ENCODE assay signal across 15 cellular contexts in genomic region chr11:5626191-5626590, GRCh38. TPM values are rescaled to one million over a fixed set of nuclear protein-coding genes. Genes with fewer than 3 reads are reported as not detected.
DNase-seq lines count a peak whose midpoint lies in the region; ATAC-seq, FAIRE-seq and TF ChIP-seq lines count a peak whose summit lies in the region.
"Had no signal": no experiment of that assay in that cellular context is flagged by ENCODE, and none has a peak within 500 bp of the region (broad histone marks: within the 10 kb centered on the region; RNA-seq: fewer than 3 reads in every experiment).

No MANE protein-coding gene starts in this region.

- H3K14ac ChIP-seq in IMR-90 (replicated peaks; ENCODE audit: low read depth, low read length): 0 out of 2 replicates have a peak overlapping the region, but pooled peaks have one; percentile 19

- BruUV-seq in IMR-90 (replicated peaks; lab: Mats Ljungman, UMichigan) (no TSS peak), GM12878 (replicated peaks; lab: Mats Ljungman, UMichigan) (no TSS peak)

- no peaks in the 10 kb centered on the region for H3K27me3 Mint-ChIP-seq in CD4-positive, alpha-beta memory T cell
- H3K27me3 Mint-ChIP-seq in natural killer cell (ENCODE audit: low read depth in 2 of 2): no peaks in the 10 kb centered on the region

- SMC1A ChIA-PET in GM12878 (lab: Charles Lee; ENCODE audit: uncharacterized antibody, unreplicated experiment): interaction anchor here (3.0 kb wide), 1 partner anchor 58 kb away, joined by 21 read pairs; the partner anchor contains the start of gene TRIM5

- H3K27ac Mint-ChIP-seq in CD4-positive, alpha-beta memory T cell: peak overlapping the region in 5 of 7 donors; percentile 68 to 99 (median 92)
- H3K27ac Mint-ChIP-seq in natural killer cell: peak overlapping the region; percentile 85 to 86

- intact Hi-C loops in CD4-positive, alpha-beta memory T cell (cut with micrococcal nuclease): no loop called here
- intact Hi-C loops in IMR-90 (cut with micrococcal nuclease) (no loop called here), GM12878 (cut with micrococcal nuclease; ENCODE audit: unreplicated experiment) (no loop called here), natural killer cell (cut with micrococcal nuclease) (no loop called here)

- H4K20me1 ChIP-seq in IMR-90 (ENCODE audit: insufficient read depth, low read length) (no peaks in the 10 kb centered on the region), GM12878 (ENCODE audit: control insufficient read depth, insufficient read depth) (no peaks in the 10 kb centered on the region)

- peak overlapping the region; percentile 48; the same call in 1 of the 2 replicates for H2BK120ac ChIP-seq in IMR-90 (ENCODE audit: low read depth, low read length)

- peaks cover 10% of the 10 kb centered on the region for H3K9me1 ChIP-seq in IMR-90 (ENCODE audit: insufficient read depth, low read length)

- no peak overlapping the region for H3K4me3 ChIP-seq in CD4-positive, alpha-beta memory T cell (ENCODE audit: low read length in 2 of 2)
- no peak overlapping the region for H3K4me3 ChIP-seq in IMR-90 (ENCODE audit: insufficient read depth, low read depth, low read length)
- peak overlapping the region; percentile 97; the same call in 1 of the 2 replicates for H3K4me3 ChIP-seq in GM12878
- H3K4me3 ChIP-seq: body of pancreas had no signal

- in situ Hi-C loops in IMR-90 (cut with MboI; ENCODE audit: low sequenced_read_pairs): no loop called here
- in situ Hi-C loops in GM12878 (cut with MboI): loop anchor here (10.0 kb wide), 1 partner anchor 1119 kb away; no protein-coding TSS in a partner anchor

- no peak overlapping the region for H3K9ac ChIP-seq in IMR-90 (ENCODE audit: low read depth, low read length)
- H3K9ac ChIP-seq in GM12878 (ENCODE audit: control insufficient read depth, insufficient read depth, low read length): no peak overlapping the region; the same call in 1 of the 2 replicates

- no peak for TF ChIP-seq CTCF in IMR-90 (conservative IDR thresholded peaks at IDR 0.05; ENCODE audit: low read depth, low read length)
- TF ChIP-seq CTCF in GM12878 (IDR thresholded peaks at IDR 0.05 in 2 of 3, conservative IDR thresholded peaks at IDR 0.05 in 1 of 3; ENCODE audit: control insufficient read depth in 2 of 3, extremely low read depth in 1 of 3, insufficient read depth in 1 of 3, low read depth in 3 of 3, low read length in 3 of 3): no peak
- TF ChIP-seq CTCF in natural killer cell (IDR thresholded peaks at IDR 0.05): no peak

- peak overlapping the region; percentile 88 for H4K5ac ChIP-seq in IMR-90 (ENCODE audit: low read depth, low read length)

- no peaks in the 10 kb centered on the region for H3K36me3 ChIP-seq in CD4-positive, alpha-beta memory T cell (ENCODE audit: insufficient read depth, low read length)
- H3K36me3 ChIP-seq in IMR-90 (ENCODE audit: control insufficient read depth, insufficient read depth, low read length) (no peaks in the 10 kb centered on the region), GM12878 (ENCODE audit: control insufficient read depth in 2 of 2, insufficient read depth in 2 of 2, low read length in 1 of 2) (no peaks in the 10 kb centered on the region)
- H3K36me3 ChIP-seq: esophagus muscularis mucosa, prostate gland, upper lobe of left lung had no signal

- no peak for FAIRE-seq in GM12878 (lab: Jason Lieb, UNC)

- H3K23ac ChIP-seq in IMR-90 (ENCODE audit: low read depth, low read length): no peak overlapping the region

- peak overlapping the region; percentile 15 to 78; a peak in 2 of 4 replicates for H4K8ac ChIP-seq in IMR-90 (ENCODE audit: low read depth in 2 of 2, low read length in 2 of 2)

- H3K36me3 Mint-ChIP-seq in CD4-positive, alpha-beta memory T cell: peaks cover 9 to 20% of the 10 kb centered on the region in 2 donors
- no peaks in the 10 kb centered on the region for H3K36me3 Mint-ChIP-seq in natural killer cell

- WGBS in IMR-90 (ENCODE audit: extremely low coverage in 2 of 2, insufficient read length in 1 of 2), 2 experiments: 83% methylated on average over 2 of the region's 5 CpGs; no CpG with 5 or more reads in 1 of the 2 experiments
- WGBS in GM12878 (ENCODE audit: insufficient coverage, insufficient replicate concordance, low lambda C conversion rate, missing lambda C conversion rate): 78% methylated on average over 5 of the region's 5 CpGs

- H3K4ac ChIP-seq in IMR-90 (ENCODE audit: low read depth, low read length): peak overlapping the region; percentile 71

- peaks cover 17% of the 10 kb centered on the region for H3K79me2 ChIP-seq in GM12878 (ENCODE audit: control insufficient read depth, insufficient read depth, low read length)

- no peak overlapping the region for H3K56ac ChIP-seq in IMR-90 (ENCODE audit: extremely low read depth, insufficient read depth, low read length)

- dilution Hi-C loops in IMR-90 (cut with HindIII; ENCODE audit: low sequenced_read_pairs, unreplicated experiment): no loop called here

- POLR2A ChIA-PET in CD4-positive, alpha-beta memory T cell (lab: Charles Lee; ENCODE audit: partially characterized antibody): no interaction called here
- POLR2A ChIA-PET in IMR-90 (lab: Charles Lee; ENCODE audit: unreplicated experiment): no interaction called here
- POLR2A ChIA-PET in GM12878 (lab: Charles Lee): interaction anchor here (1.7 to 4.1 kb wide), 2 partner anchors 58 to 63 kb away, joined by 4 to 38 read pairs; partner anchors contain the start of gene TRIM22

- TF ChIP-seq RAD21 in IMR-90 (IDR thresholded peaks at IDR 0.05; ENCODE audit: low read length): no peak
- no peak for TF ChIP-seq RAD21 in GM12878 (IDR thresholded peaks at IDR 0.05; ENCODE audit: insufficient read depth, low read depth, low read length)

- H3K4me3 Mint-ChIP-seq in CD4-positive, alpha-beta memory T cell: peak overlapping the region; percentile 86 to 98 (median 94)
- peak overlapping the region; percentile 90 for H3K4me3 Mint-ChIP-seq in natural killer cell

- no peak overlapping the region for H3K27ac ChIP-seq in CD4-positive, alpha-beta memory T cell (ENCODE audit: low read depth, low read length)
- H3K27ac ChIP-seq in IMR-90 (ENCODE audit: insufficient read depth, low read length): peak overlapping the region; percentile 84; the same call in 1 of the 2 replicates
- no peak overlapping the region for H3K27ac ChIP-seq in GM12878 (ENCODE audit: control insufficient read depth, insufficient read depth)
- H3K27ac ChIP-seq: prostate gland had no signal

- CTCF ChIA-PET in CD4-positive, alpha-beta memory T cell (lab: Charles Lee; ENCODE audit: partially characterized antibody): interaction anchor here (1.7 kb wide), 1 partner anchor 58 kb away, joined by 8 read pairs; the partner anchor contains the start of gene TRIM5
- CTCF ChIA-PET in IMR-90 (lab: Yijun Ruan, JAX): interaction anchor here (0.7 kb wide), 1 partner anchor 20 kb away, joined by 4 read pairs; no protein-coding TSS in a partner anchor
- CTCF ChIA-PET in GM12878 (lab: Yijun Ruan, JAX): interaction anchor here (4.0 kb wide), 1 partner anchor 59 kb away, joined by 25 read pairs; the partner anchor contains the start of gene TRIM5

- 0 out of 3 replicates have a peak overlapping the region, but pooled peaks have one; percentile 55 for H2BK15ac ChIP-seq in IMR-90 (ENCODE audit: low read depth, low read length)

- peaks cover 33 to 56% (median 42%) of the 10 kb centered on the region in 4 donors for H3K4me1 Mint-ChIP-seq in CD4-positive, alpha-beta memory T cell
- H3K4me1 Mint-ChIP-seq in natural killer cell: peaks cover 58 to 63% of the 10 kb centered on the region in 2 donors

- H3K9me3 ChIP-seq in CD4-positive, alpha-beta memory T cell (ENCODE audit: control insufficient read depth in 1 of 2, low read length in 2 of 2): no peaks in the 10 kb centered on the region
- no peaks in the 10 kb centered on the region for H3K9me3 ChIP-seq in IMR-90 (ENCODE audit: control insufficient read depth, insufficient read depth, low read length)
- no peaks in the 10 kb centered on the region; the same call in 2 of the 3 replicates for H3K9me3 ChIP-seq in GM12878 (replicated peaks; ENCODE audit: control insufficient read depth, insufficient read depth, low read length)
- H3K9me3 ChIP-seq: body of pancreas, esophagus muscularis mucosa, prostate gland, upper lobe of left lung had no signal

- H3K4me2 ChIP-seq in IMR-90 (ENCODE audit: low read depth, low read length) (peak overlapping the region; percentile 82), GM12878 (ENCODE audit: control insufficient read depth, insufficient read depth) (peak overlapping the region; percentile 70)

- RAD21 ChIA-PET in GM12878 (lab: Charles Lee; ENCODE audit: unreplicated experiment): interaction anchor here (2.5 kb wide), 1 partner anchor 58 kb away, joined by 20 read pairs; the partner anchor contains the start of gene TRIM5

- ATAC-seq in IMR-90 (ENCODE audit: low read depth) (peak; percentile 8), GM12878 (no peak), natural killer cell (no peak), HG03280 (IDR thresholded peaks at IDR 0.05; ENCODE audit: unreplicated experiment) (no peak)
- ATAC-seq: body of pancreas had no signal

- peak overlapping the region; percentile 51 for H2BK5ac ChIP-seq in IMR-90 (ENCODE audit: low read depth, low read length, poor library complexity, severe bottlenecking)

- H3K18ac ChIP-seq in IMR-90 (ENCODE audit: low read depth, low read length): peak overlapping the region; percentile 98

- no peak overlapping the region for H2AK9ac ChIP-seq in IMR-90 (replicated peaks; ENCODE audit: low read depth, low read length, poor library complexity)

- H3K9me3 Mint-ChIP-seq in CD4-positive, alpha-beta memory T cell: no peaks in the 10 kb centered on the region
- H3K9me3 Mint-ChIP-seq in natural killer cell: no peaks in the 10 kb centered on the region

- H2BK20ac ChIP-seq in IMR-90 (ENCODE audit: low read depth, low read length): peak overlapping the region; percentile 67; the same call in 1 of the 2 replicates

- peak overlapping the region; percentile 85; the same call in 1 of the 2 replicates for H2AK5ac ChIP-seq in IMR-90 (ENCODE audit: low read depth, low read length)

- TF ChIP-seq POLR2A in IMR-90 (IDR thresholded peaks at IDR 0.05; ENCODE audit: low read depth, low read length) (no peak), GM12878 (IDR thresholded peaks at IDR 0.05; ENCODE audit: low read depth, low read length) (no peak)

- no peaks in the 10 kb centered on the region for H3K27me3 ChIP-seq in CD4-positive, alpha-beta memory T cell (ENCODE audit: insufficient read depth, low read length)
- no peaks in the 10 kb centered on the region for H3K27me3 ChIP-seq in IMR-90 (ENCODE audit: control insufficient read depth, insufficient read depth, low read length)
- no peaks in the 10 kb centered on the region for H3K27me3 ChIP-seq in GM12878 (replicated peaks in 1 of 2; ENCODE audit: control insufficient read depth in 2 of 2, insufficient read depth in 2 of 2, low read length in 1 of 2)
- H3K27me3 ChIP-seq: body of pancreas, esophagus muscularis mucosa, upper lobe of left lung had no signal

- DNase-seq in CD4-positive, alpha-beta memory T cell: no peak
- DNase-seq in IMR-90: peak; percentile 70
- DNase-seq in GM12878 (ENCODE audit: low read depth, low spot score): no peak
- no peak for DNase-seq in natural killer cell
- no peak for DNase-seq in nucleus accumbens (lab: John Stamatoyannopoulos, UW)
- no peak for DNase-seq in NCI-H82 (lab: John Stamatoyannopoulos, UW)
- DNase-seq: body of pancreas, GDM1, NCI-H226, SHP77, upper lobe of left lung had no signal

- H4K91ac ChIP-seq in IMR-90 (ENCODE audit: insufficient read depth, low read depth, low read length): peak overlapping the region; percentile 38

- peaks cover 32% of the 10 kb centered on the region for H3K4me1 ChIP-seq in CD4-positive, alpha-beta memory T cell (ENCODE audit: insufficient read depth, low read length)
- H3K4me1 ChIP-seq in IMR-90 (ENCODE audit: control insufficient read depth, insufficient read depth, low read length): peaks cover 14% of the 10 kb centered on the region
- peaks cover 7% of the 10 kb centered on the region for H3K4me1 ChIP-seq in GM12878 (ENCODE audit: control insufficient read depth, insufficient read depth, low read length)
- H3K4me1 ChIP-seq: prostate gland had no signal

- peaks cover 0 to 16% of the 10 kb centered on the region in 2 experiments; a peak in 3 of 4 replicates for H3K79me1 ChIP-seq in IMR-90 (ENCODE audit: low read depth in 1 of 2, low read length in 2 of 2)

- no peak for TF ChIP-seq EP300 in GM12878 (IDR thresholded peaks at IDR 0.05; ENCODE audit: borderline replicate concordance in 1 of 2, control insufficient read depth in 1 of 2, low read depth in 2 of 2, low read length in 2 of 2)

- H2AFZ ChIP-seq in IMR-90 (replicated peaks; ENCODE audit: low read length, poor library complexity) (no peak overlapping the region), GM12878 (ENCODE audit: control insufficient read depth, low read depth, low read length) (no peak overlapping the region)

RNA-seq across cellular contexts. Expression of gene TRIM34, which starts 1.4 kb away (rescaled TPM):
- 10 to 100 TPM; 10.4 to 11.6 TPM for total RNA-seq in CD4-positive, alpha-beta memory T cell
- polyA plus RNA-seq in CD4-positive, alpha-beta memory T cell: 10 to 100 TPM in 1 of 2 donors, 1 to 10 TPM in 1; 9.6 to 20.2 TPM
- total RNA-seq in IMR-90 (2012; rRNA removed) (8.6 and 12.5 TPM in 2 replicates), GM12878 (2014; rRNA removed) (21.0 and 31.6 TPM in 2 replicates), GM12878 (2014; rRNA removed; fragmentation: Illumina TruSeq; extraction: Trizol) (27.5 and 29.2 TPM in 2 replicates), GM12878 (2021) (16.7 and 18.1 TPM in 2 replicates), natural killer cell (10 to 100 TPM in 1 of 3 donors, 1 to 10 TPM in 2; 8.2 to 10.0 (median 9.9) TPM)
- polyA plus RNA-seq in IMR-90 (2012; rRNA removed) (5.3 and 6.1 TPM in 2 replicates), GM12878 (2011; rRNA removed) (51.4 and 68.7 TPM in 2 replicates), GM12878 (2014; fragmentation: Illumina TruSeq; extraction: Trizol) (29.0 and 37.0 TPM in 2 replicates), GM12878 (2014; fragmentation: Nextera tagmentation; extraction: Ambion mirVana) (10 to 100 TPM; 22.0 to 33.6 TPM), GM12878 (2014; rRNA removed) (16.4 and 19.9 TPM in 2 replicates), GM12878 (2016; fragmentation: Nextera tagmentation; extraction: Ambion mirVana) (10 to 100 TPM; 16.9 to 19.7 TPM)
- 2.0 TPM in 2 replicates for polyA plus RNA-seq in IMR-90 (2012; cell fraction: cytosol; rRNA removed)
- polyA plus RNA-seq in IMR-90 (2012; cell fraction: nucleus; rRNA removed; ENCODE audit: low replicate concordance): 1.8 and 20.8 TPM in 2 replicates
- total RNA-seq in GM12878 (2013; cell fraction: nucleolus; rRNA removed): 36.6 and 39.5 TPM in 2 replicates
- polyA plus RNA-seq in GM12878 (2011; ENCODE audit: low read depth): 20.2 TPM
- polyA plus RNA-seq in GM12878 (2011; cell fraction: cytosol; rRNA removed): 19.2 and 27.7 TPM in 2 replicates
- polyA plus RNA-seq in GM12878 (2011; cell fraction: nucleus; rRNA removed): 52.1 and 65.9 TPM in 2 replicates
- polyA plus RNA-seq in GM12878 (2012): 19.1 and 21.1 TPM in 2 replicates
- polyA minus RNA-seq in GM12878 (2011; rRNA and poly(A)+ RNA removed): 32.7 and 36.4 TPM in 2 replicates
- polyA minus RNA-seq in GM12878 (2011; cell fraction: cytosol; rRNA and poly(A)+ RNA removed): 6.4 and 7.1 TPM in 2 replicates
- 8.7 and 12.1 TPM in 2 replicates for polyA minus RNA-seq in GM12878 (2011; cell fraction: nucleus; rRNA and poly(A)+ RNA removed)

RNA-seq across cellular contexts. Expression of gene TRIM6, which starts 29.8 kb away (rescaled TPM):
- total RNA-seq in CD4-positive, alpha-beta memory T cell: not detected
- not detected for polyA plus RNA-seq in CD4-positive, alpha-beta memory T cell
- total RNA-seq in IMR-90 (2012; rRNA removed): 3.9 and 5.0 TPM in 2 replicates
- 3.7 and 4.7 TPM in 2 replicates for polyA plus RNA-seq in IMR-90 (2012; rRNA removed)
- 1.5 and 1.9 TPM in 2 replicates for polyA plus RNA-seq in IMR-90 (2012; cell fraction: cytosol; rRNA removed)
- 1.2 and 4.9 TPM in 2 replicates for polyA plus RNA-seq in IMR-90 (2012; cell fraction: nucleus; rRNA removed; ENCODE audit: low replicate concordance)
- total RNA-seq in GM12878 (2013; cell fraction: nucleolus; rRNA removed): 2.1 and 3.2 TPM in 2 replicates
- total RNA-seq in GM12878 (2014; rRNA removed): 4.5 and 6.4 TPM in 2 replicates
- 5.1 and 5.6 TPM in 2 replicates for total RNA-seq in GM12878 (2014; rRNA removed; fragmentation: Illumina TruSeq; extraction: Trizol)
- total RNA-seq in GM12878 (2021): 3.1 and 4.4 TPM in 2 replicates
- 2.0 TPM for polyA plus RNA-seq in GM12878 (2011; ENCODE audit: low read depth)
- polyA plus RNA-seq in GM12878 (2011; rRNA removed): 1.4 and 1.6 TPM in 2 replicates
- 0.62 and 0.72 TPM in 2 replicates for polyA plus RNA-seq in GM12878 (2011; cell fraction: cytosol; rRNA removed)
- 0.31 and 0.52 TPM in 2 replicates for polyA plus RNA-seq in GM12878 (2011; cell fraction: nucleus; rRNA removed)
- polyA plus RNA-seq in GM12878 (2012): 2.2 and 3.5 TPM in 2 replicates
- 6.8 and 8.1 TPM in 2 replicates for polyA plus RNA-seq in GM12878 (2014; fragmentation: Illumina TruSeq; extraction: Trizol)
- 1 to 10 TPM; 4.0 to 4.1 TPM for polyA plus RNA-seq in GM12878 (2014; fragmentation: Nextera tagmentation; extraction: Ambion mirVana)
- polyA plus RNA-seq in GM12878 (2014; rRNA removed): 3.7 and 4.6 TPM in 2 replicates
- 1 to 10 TPM; 3.6 to 4.3 TPM for polyA plus RNA-seq in GM12878 (2016; fragmentation: Nextera tagmentation; extraction: Ambion mirVana)
- polyA minus RNA-seq in GM12878 (2011; rRNA and poly(A)+ RNA removed): 0.80 and 0.82 TPM in 2 replicates
- 0.40 TPM in 1 of 2 replicates, not detected in the other for polyA minus RNA-seq in GM12878 (2011; cell fraction: cytosol; rRNA and poly(A)+ RNA removed)
- polyA minus RNA-seq in GM12878 (2011; cell fraction: nucleus; rRNA and poly(A)+ RNA removed): 0.12 and 0.29 TPM in 2 replicates
- total RNA-seq in natural killer cell: 1 to 10 TPM in 1 of 3 donors, not detected in 2; 1.1 TPM

RNA-seq across cellular contexts. Expression of gene OR52B6, which starts 45.5 kb away (rescaled TPM):
- total RNA-seq in CD4-positive, alpha-beta memory T cell: not detected
- not detected for polyA plus RNA-seq in CD4-positive, alpha-beta memory T cell
- total RNA-seq in IMR-90 (2012; rRNA removed) (not detected in 2 replicates), GM12878 (2014; rRNA removed) (not detected in 2 replicates), GM12878 (2014; rRNA removed; fragmentation: Illumina TruSeq; extraction: Trizol) (not detected in 2 replicates), GM12878 (2021) (not detected in 2 replicates), natural killer cell (not detected)
- polyA plus RNA-seq in IMR-90 (2012; rRNA removed) (not detected in 2 replicates), GM12878 (2011; rRNA removed) (not detected in 2 replicates), GM12878 (2014; fragmentation: Illumina TruSeq; extraction: Trizol) (not detected in 2 replicates), GM12878 (2014; fragmentation: Nextera tagmentation; extraction: Ambion mirVana) (under 1 TPM in 1 of 2 experiments, not detected in 1; 0.07 TPM), GM12878 (2014; rRNA removed) (not detected in 2 replicates), GM12878 (2016; fragmentation: Nextera tagmentation; extraction: Ambion mirVana) (not detected)
- polyA plus RNA-seq in IMR-90 (2012; cell fraction: cytosol; rRNA removed): not detected in 2 replicates
- polyA plus RNA-seq in IMR-90 (2012; cell fraction: nucleus; rRNA removed; ENCODE audit: low replicate concordance): not detected in 2 replicates
- not detected in 2 replicates for total RNA-seq in GM12878 (2013; cell fraction: nucleolus; rRNA removed)
- polyA plus RNA-seq in GM12878 (2011; ENCODE audit: low read depth): not detected
- polyA plus RNA-seq in GM12878 (2011; cell fraction: cytosol; rRNA removed): not detected in 2 replicates
- not detected in 2 replicates for polyA plus RNA-seq in GM12878 (2011; cell fraction: nucleus; rRNA removed)
- not detected in 2 replicates for polyA plus RNA-seq in GM12878 (2012)
- polyA minus RNA-seq in GM12878 (2011; rRNA and poly(A)+ RNA removed): not detected in 2 replicates
- not detected in 2 replicates for polyA minus RNA-seq in GM12878 (2011; cell fraction: cytosol; rRNA and poly(A)+ RNA removed)
- polyA minus RNA-seq in GM12878 (2011; cell fraction: nucleus; rRNA and poly(A)+ RNA removed): not detected in 2 replicates
- total RNA-seq: body of pancreas, esophagus muscularis mucosa, H4, prostate gland, upper lobe of left lung had no signal

RNA-seq across cellular contexts. Expression of gene TRIM5, which starts 58.7 kb away (rescaled TPM):
- total RNA-seq in CD4-positive, alpha-beta memory T cell: 10 to 100 TPM; 33.9 to 35.5 TPM
- polyA plus RNA-seq in CD4-positive, alpha-beta memory T cell: 1 to 10 TPM; 9.1 to 9.5 TPM
- 49.1 and 58.0 TPM in 2 replicates for total RNA-seq in IMR-90 (2012; rRNA removed)
- polyA plus RNA-seq in IMR-90 (2012; rRNA removed): 26.3 and 32.6 TPM in 2 replicates
- polyA plus RNA-seq in IMR-90 (2012; cell fraction: cytosol; rRNA removed): 11.5 and 14.9 TPM in 2 replicates
- polyA plus RNA-seq in IMR-90 (2012; cell fraction: nucleus; rRNA removed; ENCODE audit: low replicate concordance): 10.8 and 29.4 TPM in 2 replicates
- 99.9 and 101 TPM in 2 replicates for total RNA-seq in GM12878 (2013; cell fraction: nucleolus; rRNA removed)
- 34.7 and 39.8 TPM in 2 replicates for total RNA-seq in GM12878 (2014; rRNA removed)
- 38.8 and 40.3 TPM in 2 replicates for total RNA-seq in GM12878 (2014; rRNA removed; fragmentation: Illumina TruSeq; extraction: Trizol)
- 29.8 and 34.7 TPM in 2 replicates for total RNA-seq in GM12878 (2021)
- polyA plus RNA-seq in GM12878 (2011; ENCODE audit: low read depth): 16.7 TPM
- 59.7 and 61.7 TPM in 2 replicates for polyA plus RNA-seq in GM12878 (2011; rRNA removed)
- 26.4 and 34.6 TPM in 2 replicates for polyA plus RNA-seq in GM12878 (2011; cell fraction: cytosol; rRNA removed)
- 35.6 and 39.6 TPM in 2 replicates for polyA plus RNA-seq in GM12878 (2011; cell fraction: nucleus; rRNA removed)
- 23.6 and 26.2 TPM in 2 replicates for polyA plus RNA-seq in GM12878 (2012)
- polyA plus RNA-seq in GM12878 (2014; fragmentation: Illumina TruSeq; extraction: Trizol): 41.5 and 53.2 TPM in 2 replicates
- polyA plus RNA-seq in GM12878 (2014; fragmentation: Nextera tagmentation; extraction: Ambion mirVana): 10 to 100 TPM; 20.0 to 21.8 TPM
- 23.5 and 23.9 TPM in 2 replicates for polyA plus RNA-seq in GM12878 (2014; rRNA removed)
- polyA plus RNA-seq in GM12878 (2016; fragmentation: Nextera tagmentation; extraction: Ambion mirVana): 10 to 100 TPM; 24.1 to 29.0 TPM
- 51.3 and 57.4 TPM in 2 replicates for polyA minus RNA-seq in GM12878 (2011; rRNA and poly(A)+ RNA removed)
- polyA minus RNA-seq in GM12878 (2011; cell fraction: cytosol; rRNA and poly(A)+ RNA removed): 15.9 and 19.4 TPM in 2 replicates
- 22.8 and 24.2 TPM in 2 replicates for polyA minus RNA-seq in GM12878 (2011; cell fraction: nucleus; rRNA and poly(A)+ RNA removed)
- 10 to 100 TPM; 16.3 to 24.4 (median 20.2) TPM for total RNA-seq in natural killer cell
